In genomic region chr15:60396100-60396499, GRCh38 we compare ENCODE assay signal across 9 cellular contexts. TPM values are rescaled to one million over a fixed set of nuclear protein-coding genes. Genes with fewer than 3 reads are reported as not detected.
DNase-seq lines count a peak whose midpoint lies in the region; ATAC-seq and TF ChIP-seq lines count a peak whose summit lies in the region.
"Had no signal": no experiment of that assay in that cellular context is flagged by ENCODE, and none has a peak within 500 bp of the region (broad histone marks: within the 10 kb centered on the region; RNA-seq: fewer than 3 reads in every experiment).

No MANE protein-coding gene starts in this region.

- peak overlapping the region; percentile 88 for H3K4me3 ChIP-seq in left ventricle myocardium inferior
- H3K4me3 ChIP-seq in mesendoderm (ENCODE audit: low read length): no peak overlapping the region
- no peak overlapping the region for H3K4me3 ChIP-seq in urinary bladder (ENCODE audit: low read depth, low read length)

- peaks cover 28% of the 10 kb centered on the region for H3K79me1 ChIP-seq in mesendoderm (ENCODE audit: low read length)

- H3K27me3 ChIP-seq in left ventricle myocardium inferior (ENCODE audit: low read depth): no peaks in the 10 kb centered on the region
- H3K27me3 ChIP-seq in mesendoderm (ENCODE audit: insufficient read depth, low read length, poor library complexity): no peaks in the 10 kb centered on the region

- CTCF ChIA-PET in MCF 10A (lab: Yijun Ruan, JAX): interaction anchor here (1.0 to 1.8 kb wide), 5 partner anchors 10 to 37 kb away, joined by 3 to 10 read pairs (median 3); no protein-coding TSS in a partner anchor

- ATAC-seq in Right ventricle myocardium inferior (no peak), HG02870 (IDR thresholded peaks at IDR 0.05; ENCODE audit: unreplicated experiment) (no peak), HG02981 (IDR thresholded peaks at IDR 0.05; ENCODE audit: unreplicated experiment) (no peak)

- H3K18ac ChIP-seq in mesendoderm (ENCODE audit: low read length): no peak overlapping the region

- H3K56ac ChIP-seq in mesendoderm (ENCODE audit: low read length): peak overlapping the region; percentile 97

- H2BK15ac ChIP-seq in mesendoderm (replicated peaks; ENCODE audit: low read depth): no peak overlapping the region

- H3K4me3 Mint-ChIP-seq in MCF 10A (ENCODE audit: unreplicated experiment): peak overlapping the region; percentile 98

- no peaks in the 10 kb centered on the region for H3K9me3 ChIP-seq in left ventricle myocardium inferior (replicated peaks)

- H3K36me3 ChIP-seq in left ventricle myocardium inferior: peaks cover 17% of the 10 kb centered on the region
- H3K36me3 ChIP-seq in mesendoderm (ENCODE audit: control insufficient read depth, insufficient read depth, low read length): peaks cover 8% of the 10 kb centered on the region
- no peaks in the 10 kb centered on the region for H3K36me3 ChIP-seq in urinary bladder (ENCODE audit: insufficient read depth)

- intact Hi-C loops in left ventricle myocardium inferior (cut with micrococcal nuclease) (no loop called here), Right ventricle myocardium inferior (cut with DNase I) (no loop called here), MCF 10A (cut with micrococcal nuclease) (loop anchor here (5.0 kb wide), 1 partner anchor 34 kb away; no protein-coding TSS in a partner anchor)

- DNase-seq in left ventricle myocardium inferior (no peak), Right ventricle myocardium inferior (ENCODE audit: missing footprints) (no peak), MCF 10A (ENCODE audit: unreplicated experiment) (no peak), mesendoderm (peak; percentile 63), HuH-7 (ENCODE audit: low spot score) (no peak)
- DNase-seq: DMS79 had no signal

- peaks cover 58% of the 10 kb centered on the region for H3K79me2 ChIP-seq in mesendoderm (ENCODE audit: control insufficient read depth, insufficient read depth, low read length)

- H3K27ac Mint-ChIP-seq in MCF 10A (ENCODE audit: low read depth, unreplicated experiment): peak overlapping the region; percentile 91

- no peak overlapping the region for H2BK120ac ChIP-seq in mesendoderm (ENCODE audit: low read depth, low read length)

- H3K4me1 Mint-ChIP-seq in MCF 10A (ENCODE audit: insufficient read depth, unreplicated experiment): peaks cover 64% of the 10 kb centered on the region

- H3K27ac ChIP-seq in left ventricle myocardium inferior (replicated peaks): peak overlapping the region; percentile 99
- no peak overlapping the region for H3K27ac ChIP-seq in mesendoderm (ENCODE audit: low read depth, low read length)
- peak overlapping the region; percentile 4 for H3K27ac ChIP-seq in urinary bladder (ENCODE audit: low read depth)

- POLR2A ChIA-PET in MCF 10A (lab: Yijun Ruan, JAX): interaction anchor here (0.7 to 13.9 kb wide), 14 partner anchors 8 to 706 kb away, joined by 3 to 461 read pairs (median 12); partner anchors contain the start of gene ICE2

- peaks cover 69% of the 10 kb centered on the region for H3K36me3 Mint-ChIP-seq in MCF 10A (ENCODE audit: insufficient read depth, unreplicated experiment)

- WGBS in mesendoderm (ENCODE audit: extremely low coverage, insufficient coverage, low lambda C conversion rate): no CpG with 5 or more reads among the region's 12 CpGs
- WGBS in urinary bladder: 64% methylated on average over 12 of the region's 12 CpGs

- H3K4me2 ChIP-seq in mesendoderm (ENCODE audit: low read length): peak overlapping the region; percentile 93

- H3K4me1 ChIP-seq in left ventricle myocardium inferior: peaks cover 79% of the 10 kb centered on the region
- H3K4me1 ChIP-seq in mesendoderm (ENCODE audit: control insufficient read depth, low read depth, low read length): peaks cover 20% of the 10 kb centered on the region
- H3K4me1 ChIP-seq in urinary bladder (ENCODE audit: insufficient read depth): peaks cover 8% of the 10 kb centered on the region

- no peak overlapping the region for H3K4ac ChIP-seq in mesendoderm (ENCODE audit: low read depth, low read length)

- no TSS peak for BruUV-seq in MCF 10A (replicated peaks; lab: Mats Ljungman, UMichigan)

- peak overlapping the region; percentile 95 for H3K9ac ChIP-seq in mesendoderm (ENCODE audit: low read length)

- no peak overlapping the region for H4K5ac ChIP-seq in mesendoderm (ENCODE audit: low read length)

- H3K23ac ChIP-seq in mesendoderm (ENCODE audit: low read length): no peak overlapping the region

- no peaks in the 10 kb centered on the region for H3K9me3 Mint-ChIP-seq in MCF 10A (ENCODE audit: unreplicated experiment)

- H2BK5ac ChIP-seq in mesendoderm (ENCODE audit: low read length): no peak overlapping the region

- H4K8ac ChIP-seq in mesendoderm (ENCODE audit: low read depth, low read length): no peak overlapping the region

- no peak overlapping the region for H2AK5ac ChIP-seq in mesendoderm (ENCODE audit: low read length)

- no peaks in the 10 kb centered on the region for H3K27me3 Mint-ChIP-seq in MCF 10A (ENCODE audit: insufficient read depth, unreplicated experiment)

- TF ChIP-seq CTCF in left ventricle myocardium inferior (IDR thresholded peaks at IDR 0.05; ENCODE audit: borderline replicate concordance) (no peak), MCF 10A (IDR thresholded peaks at IDR 0.05; ENCODE audit: unreplicated experiment) (no peak)

RNA-seq across cellular contexts. Expression of gene ANXA2, which starts 1.7 kb away (rescaled TPM):
- total RNA-seq in left ventricle myocardium inferior (123 TPM), Right ventricle myocardium inferior (212 TPM), MCF 10A (2022) (3,317 and 3,451 TPM in 2 replicates), urinary bladder (906 TPM)
- 433 TPM for polyA plus RNA-seq in mesendoderm (2013, experiment 1 of 2)
- 451 TPM for polyA plus RNA-seq in mesendoderm (2013, experiment 2 of 2)
- 562 TPM for polyA plus RNA-seq in urinary bladder
